Comparison of ENCODE assay signal across 22 cellular contexts in the genomic region with DNA sequence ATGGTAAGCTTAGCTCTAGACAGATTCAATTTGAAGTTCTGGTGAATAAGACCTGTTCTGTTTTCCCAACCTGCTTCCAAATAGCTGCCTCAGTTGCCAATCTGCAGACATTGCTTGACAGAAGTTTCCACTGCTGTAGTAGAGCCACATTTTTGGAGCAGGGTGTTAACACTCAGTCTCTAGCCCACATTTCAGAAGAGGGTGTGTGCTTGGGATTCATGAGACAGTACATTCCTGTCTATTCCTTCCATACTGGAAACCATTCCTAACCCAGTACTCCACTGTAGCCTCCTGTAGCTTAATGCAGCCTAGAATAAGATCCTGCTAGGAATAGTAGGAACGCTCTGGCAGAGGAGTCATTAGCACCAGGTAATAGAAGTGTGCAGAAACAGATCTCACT.
"Had no signal": no experiment of that assay in that cellular context is flagged by ENCODE, and none has a peak within 500 bp of the region (broad histone marks: within the 10 kb centered on the region; RNA-seq: fewer than 3 reads in every experiment).

No MANE protein-coding gene starts in this region.

- H3K4me3 ChIP-seq: SJSA1, SK-N-MC had no signal

- ATAC-seq: HepG2 had no signal

- H3K36me3 ChIP-seq: SJSA1 had no signal

- H3K27ac ChIP-seq: SJSA1, SK-N-MC had no signal

- H3K27me3 ChIP-seq: SJSA1 had no signal

- H3K9me3 ChIP-seq: SJSA1 had no signal

- DNase-seq: IMR-90, Karpas-422, KG1, MM.1S, MV-4-11, NCI-H1048, NCI-H1105, NCI-H1436 treated with DMSO at 0.1 percent for 48 hours, NCI-H1694, NCI-H187 treated with DMSO at 0.1 percent for 48 hours, NCI-H2029 treated with DMSO at 0.1 percent for 48 hours, NCI-H2171 treated with DMSO at 0.1 percent for 48 hours, NCI-H345, NCI-H446 treated with DMSO at 0.1 percent for 48 hours, NCI-H524, NCI-H774, Right ventricle myocardium superior, RPMI8226, SIG-M5 had no signal

- H3K4me1 ChIP-seq: SJSA1 had no signal
